16 cellular contexts compared by ENCODE assay signal in the genomic region with DNA sequence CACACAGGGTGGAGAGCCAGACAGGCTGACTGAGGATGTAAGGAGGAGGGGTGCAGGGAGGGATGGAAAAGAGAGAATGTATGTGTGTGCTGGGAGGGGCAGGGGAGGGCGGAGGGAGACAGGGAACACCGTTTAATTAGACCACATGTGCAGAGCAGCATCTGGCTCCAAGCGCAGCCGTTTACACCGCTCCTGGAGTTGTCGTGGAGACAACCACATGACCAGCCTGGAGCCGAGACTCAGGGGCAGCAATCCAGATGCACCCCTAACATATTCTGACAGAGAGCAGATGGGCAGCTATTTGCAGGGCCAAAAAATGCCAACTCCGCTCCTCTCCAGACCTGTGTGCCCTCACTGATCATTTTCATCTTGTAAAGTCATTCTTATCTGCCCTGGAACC.
DNase-seq lines count a peak whose midpoint lies in the region; ATAC-seq, FAIRE-seq and TF ChIP-seq lines count a peak whose summit lies in the region.
"Had no signal": no experiment of that assay in that cellular context is flagged by ENCODE, and none has a peak within 500 bp of the region (broad histone marks: within the 10 kb centered on the region; RNA-seq: fewer than 3 reads in every experiment).

No MANE protein-coding gene starts in this region.

- ATAC-seq in K562 (no peak), esophagus mucosa (no peak), GM19455 (IDR thresholded peaks at IDR 0.05; ENCODE audit: unreplicated experiment) (no peak), HG03097 (IDR thresholded peaks at IDR 0.05; ENCODE audit: low FRiP score, unreplicated experiment) (no peak)
- ATAC-seq: activated naive CD4-positive, alpha-beta T cell treated with anti-CD3 and anti-CD28 coated beads, Interleukin-2, amount 50 U/mL, for 72 hours; left lobe of liver; naive thymus-derived CD4-positive, alpha-beta T cell; right lobe of liver; stimulated activated naive CD8-positive, alpha-beta T cell treated with anti-CD3 and anti-CD28 coated beads, Interleukin-15, Interleukin-2, amounts not matched to agents 100 U/mL and 50 U/mL, for 24 hours had no signal

- no peaks in the 10 kb centered on the region for H3K79me2 ChIP-seq in K562 (ENCODE audit: control insufficient read depth, insufficient read depth, low read length)

- TF ChIP-seq CTCF in K562 (IDR thresholded peaks at IDR 0.05 in 2 of 3, conservative IDR thresholded peaks at IDR 0.05 in 1 of 3; ENCODE audit: insufficient read depth in 2 of 3, low read depth in 1 of 3, low read length in 3 of 3) = no peak

- no peak for TF ChIP-seq RAD21 in K562 (CRISPR knock-in tag; conservative IDR thresholded peaks at IDR 0.05 in 1 of 2, IDR thresholded peaks at IDR 0.05 in 1 of 2)

- 0 out of 2 replicates have a peak, but pooled peaks cover 3% of the 10 kb centered on the region for H4K20me1 ChIP-seq in K562 (replicated peaks; ENCODE audit: control insufficient read depth, insufficient read depth, low read length)

- H2AFZ ChIP-seq in K562 (ENCODE audit: low read depth, low read length) = no peak overlapping the region
- H2AFZ ChIP-seq: GM23248 had no signal

- no peaks in the 10 kb centered on the region for H3K9me1 ChIP-seq in K562 (ENCODE audit: control insufficient read depth, insufficient read depth, low read length)

- no peak overlapping the region for H3K27ac ChIP-seq in K562 (ENCODE audit: extremely low read depth, low read depth, low read length)
- H3K27ac ChIP-seq: C4-2B, GM23248, right lobe of liver had no signal

- in situ Hi-C loops in K562 (cut with MboI) = no loop called here

- no peaks in the 10 kb centered on the region for H3K27me3 ChIP-seq in K562 (ENCODE audit: control insufficient read depth in 2 of 2, insufficient read depth in 2 of 2, low read length in 2 of 2)
- H3K27me3 ChIP-seq: right lobe of liver had no signal

- H3K36me3 ChIP-seq in K562 (ENCODE audit: control insufficient read depth, insufficient read depth, low read length) = no peaks in the 10 kb centered on the region
- H3K36me3 ChIP-seq: right lobe of liver had no signal

- no TSS peak for BruUV-seq in K562 (replicated peaks; lab: Mats Ljungman, UMichigan)

- TF ChIP-seq EP300 in K562 (IDR thresholded peaks at IDR 0.05; ENCODE audit: low read length) = no peak

- no peak overlapping the region for H3K4me2 ChIP-seq in K562 (ENCODE audit: insufficient read depth, low read length)

- WGBS in K562 (ENCODE audit: insufficient coverage, low coverage, missing lambda C conversion rate) = 64% methylated on average over 8 of the region's 8 CpGs

- no peak for FAIRE-seq in K562 (lab: Jason Lieb, UNC)

- no peaks in the 10 kb centered on the region for H3K9me3 ChIP-seq in K562 (replicated peaks; ENCODE audit: control insufficient read depth, insufficient read depth, low read depth, low read length)
- H3K9me3 ChIP-seq: right lobe of liver had no signal

- intact Hi-C loops in K562 (cut with micrococcal nuclease) = no loop called here

- H3K4me1 ChIP-seq in K562 (replicated peaks in 1 of 2; ENCODE audit: control insufficient read depth in 2 of 2, insufficient read depth in 2 of 2, low read length in 2 of 2) = peaks cover 11 to 12% of the 10 kb centered on the region in 2 experiments

- POLR2A ChIA-PET in K562 (lab: Yijun Ruan, JAX) = no interaction called here

- H3K4me3 ChIP-seq in K562 = no peak overlapping the region
- H3K4me3 ChIP-seq: GM23248, right lobe of liver had no signal

- H3K9ac ChIP-seq in K562 (ENCODE audit: insufficient read depth in 1 of 2, low read depth in 2 of 2, low read length in 2 of 2) = no peak overlapping the region
- H3K9ac ChIP-seq: GM23248 had no signal

- TF ChIP-seq POLR2A in K562 (conservative IDR thresholded peaks at IDR 0.05) = no peak

- DNase-seq in DMS 273 treated with DMSO at 0.1 percent for 48 hours (lab: John Stamatoyannopoulos, UW) (peak; percentile 93), NCI-H146 treated with DMSO at 0.1 percent for 48 hours (lab: John Stamatoyannopoulos, UW; ENCODE audit: unreplicated experiment) (peak; percentile 10), K562 (ENCODE audit: extremely low read depth in 1 of 4, low spot score in 3 of 4) (no peak), left kidney (ENCODE audit: low read depth, low spot score) (peak; percentile 72), HUDEP-2 (lab: John Stamatoyannopoulos, UW; ENCODE audit: unreplicated experiment in 76 of 76) (no peak)
- DNase-seq: GM23248; naive thymus-derived CD4-positive, alpha-beta T cell; NCI-H187; right lobe of liver; stimulated activated naive CD8-positive, alpha-beta T cell treated with anti-CD3 and anti-CD28 coated beads, Interleukin-15, Interleukin-2, amounts not matched to agents 100 U/mL and 50 U/mL, for 24 hours had no signal

- CTCF ChIA-PET in K562 (lab: Yijun Ruan, JAX; ENCODE audit: low intra/inter-chr PET ratio) = no interaction called here

TF ChIP-seq in K562, 482 proteins besides CTCF, POLR2A, EP300 and RAD21:
- no peak for TF ChIP-seq TOE1 (IDR thresholded peaks at IDR 0.05; ENCODE audit: borderline replicate concordance)
- TF ChIP-seq TOE1 (CRISPR knock-in tag; IDR thresholded peaks at IDR 0.05; ENCODE audit: borderline replicate concordance, low read depth) = no peak
- TF ChIP-seq HIVEP1 (CRISPR knock-in tag; IDR thresholded peaks at IDR 0.05) = no peak
- TF ChIP-seq RFX1 (IDR thresholded peaks at IDR 0.05) = 0 out of 2 replicates have a peak, but pooled peaks have one; percentile 16

Comparison
In these comparisons a context has a peak if more than half of its experiments do, and no peak if none do; other contexts are left out.
1. DNase-seq: peak in DMS 273 treated with DMSO at 0.1 percent for 48 hours (single experiment), NCI-H146 treated with DMSO at 0.1 percent for 48 hours (single experiment) and left kidney (single experiment); none in K562 (0 of 4) and HUDEP-2 (0 of 76).